Comparison of ENCODE assay signal across 24 cellular contexts in the genomic region with DNA sequence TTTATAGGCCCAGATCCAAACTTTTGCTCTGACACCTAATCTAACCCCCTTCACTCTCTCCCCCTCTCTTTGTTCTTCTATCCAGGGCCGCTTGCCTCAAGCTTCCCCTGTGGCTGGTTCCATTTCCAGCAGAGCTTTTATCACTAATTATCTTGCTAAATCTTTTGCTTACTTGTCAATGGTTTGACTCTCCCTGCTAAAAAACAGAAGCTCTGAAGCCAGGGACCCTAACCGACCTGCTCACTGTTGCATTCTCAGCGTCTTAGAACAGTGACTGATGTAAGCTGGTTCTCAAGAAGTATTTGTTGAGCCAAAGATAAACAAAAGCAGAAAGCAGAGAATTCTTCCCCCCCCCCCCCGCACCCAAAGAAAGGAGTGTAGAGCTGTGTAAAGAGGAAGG.
DNase-seq lines count a peak whose midpoint lies in the region; ATAC-seq and TF ChIP-seq lines count a peak whose summit lies in the region.
"Had no signal": no experiment of that assay in that cellular context is flagged by ENCODE, and none has a peak within 500 bp of the region (broad histone marks: within the 10 kb centered on the region; RNA-seq: fewer than 3 reads in every experiment).

No MANE protein-coding gene starts in this region.

- H3K4me1 ChIP-seq in HUES64 (ENCODE audit: insufficient read depth, low read length) (peaks cover 9% of the 10 kb centered on the region), endodermal cell (ENCODE audit: control insufficient read depth, insufficient read depth, low read length) (peaks cover 14% of the 10 kb centered on the region), mesodermal cell (ENCODE audit: control insufficient read depth, insufficient read depth, low read length, poor library complexity, severe bottlenecking) (no peaks in the 10 kb centered on the region), upper lobe of left lung (no peaks in the 10 kb centered on the region), breast epithelium (no peaks in the 10 kb centered on the region)
- H3K4me1 ChIP-seq: A549; BLaER1 treated with 17β-estradiol and CSF1 and Interleukin-3, amounts not matched to agents 10 nM and 100 nM; SJSA1 had no signal

- TF ChIP-seq CTCF in endodermal cell (conservative IDR thresholded peaks at IDR 0.05) (no peak), type B pancreatic cell (conservative IDR thresholded peaks at IDR 0.05) (no peak), upper lobe of left lung (IDR thresholded peaks at IDR 0.05) (no peak), breast epithelium (IDR thresholded peaks at IDR 0.05) (no peak)

- H3K27me3 ChIP-seq in HUES64 (ENCODE audit: insufficient read depth, low read length) (no peaks in the 10 kb centered on the region), endodermal cell (ENCODE audit: control insufficient read depth, insufficient read depth, low read length, poor library complexity, severe bottlenecking) (peaks cover 26% of the 10 kb centered on the region), upper lobe of left lung (no peaks in the 10 kb centered on the region), breast epithelium (no peaks in the 10 kb centered on the region)
- H3K27me3 ChIP-seq: BLaER1 treated with 17β-estradiol and CSF1 and Interleukin-3, amounts not matched to agents 10 nM and 100 nM; MG63; SJSA1 had no signal

- H3K9me3 Mint-ChIP-seq in endodermal cell: peaks cover 11% of the 10 kb centered on the region
- H3K9me3 Mint-ChIP-seq in type B pancreatic cell: no peaks in the 10 kb centered on the region

- DNase-seq in endodermal cell (peak; percentile 74), type B pancreatic cell (ENCODE audit: extremely low spot score, unreplicated experiment) (no peak), upper lobe of left lung (no peak), breast epithelium (ENCODE audit: low spot score in 2 of 2) (no peak), HCEC 1CT (no peak)
- DNase-seq: AML-193; CD4-positive, alpha-beta T cell; GDM1; IMR-90; KG1; MG63; NCI-H2029; NCI-H446; NCI-H524 treated with DMSO at 0.1 percent for 48 hours; NCI-H774; NK-92 treated with Interleukin-12 subunit alpha and Interleukin-12 subunit beta, amount 100 ng/mL, for 24 hours; PC-9; Right ventricle myocardium superior; RPMI8226 had no signal

- TF ChIP-seq POLR2A in upper lobe of left lung (IDR thresholded peaks at IDR 0.05) (no peak), breast epithelium (IDR thresholded peaks at IDR 0.05) (no peak)

- no peak for ATAC-seq in upper lobe of left lung (ENCODE audit: low FRiP score in 2 of 2)
- ATAC-seq: A549 had no signal

- H3K4me3 ChIP-seq in HUES64 (ENCODE audit: low read length): no peak overlapping the region
- no peak overlapping the region for H3K4me3 ChIP-seq in endodermal cell (ENCODE audit: low read length)
- H3K4me3 ChIP-seq in mesodermal cell (ENCODE audit: extremely low read depth, insufficient read depth, low read length, poor library complexity, severe bottlenecking): no peak overlapping the region
- H3K4me3 ChIP-seq in upper lobe of left lung: no peak overlapping the region
- no peak overlapping the region for H3K4me3 ChIP-seq in breast epithelium
- H3K4me3 ChIP-seq: A549; BLaER1 treated with 17β-estradiol and CSF1 and Interleukin-3, amounts not matched to agents 10 nM and 100 nM; MG63; PC-9; SJSA1 had no signal

- H3K4me3 Mint-ChIP-seq in endodermal cell: no peak overlapping the region
- no peak overlapping the region for H3K4me3 Mint-ChIP-seq in type B pancreatic cell
- H3K4me3 Mint-ChIP-seq: CD4-positive, alpha-beta T cell had no signal

- H3K27me3 Mint-ChIP-seq in endodermal cell (ENCODE audit: insufficient read depth) (peaks cover 10% of the 10 kb centered on the region), type B pancreatic cell (peaks cover 4% of the 10 kb centered on the region)

- peak overlapping the region; percentile 42 for H3K27ac Mint-ChIP-seq in endodermal cell
- H3K27ac Mint-ChIP-seq in type B pancreatic cell: peak overlapping the region; percentile 7
- H3K27ac Mint-ChIP-seq: CD4-positive, alpha-beta T cell had no signal

- H3K4me1 Mint-ChIP-seq in endodermal cell (peaks cover 29% of the 10 kb centered on the region), type B pancreatic cell (ENCODE audit: unreplicated experiment) (peaks cover 10% of the 10 kb centered on the region)

- no peak overlapping the region for H3K9ac ChIP-seq in HUES64 (ENCODE audit: low read depth, low read length)
- no peak overlapping the region for H3K9ac ChIP-seq in endodermal cell (ENCODE audit: extremely low read depth, low read length, poor library complexity, severe bottlenecking)
- H3K9ac ChIP-seq: BLaER1 treated with 17β-estradiol and CSF1 and Interleukin-3, amounts not matched to agents 10 nM and 100 nM had no signal

- H3K36me3 Mint-ChIP-seq in endodermal cell (ENCODE audit: low read depth) (no peaks in the 10 kb centered on the region), type B pancreatic cell (no peaks in the 10 kb centered on the region)

- H3K36me3 ChIP-seq in HUES64 (ENCODE audit: insufficient read depth, low read length) (no peaks in the 10 kb centered on the region), endodermal cell (ENCODE audit: control insufficient read depth, insufficient read depth, low read length) (no peaks in the 10 kb centered on the region), mesodermal cell (ENCODE audit: control insufficient read depth, insufficient read depth, low read length) (no peaks in the 10 kb centered on the region), upper lobe of left lung (no peaks in the 10 kb centered on the region), breast epithelium (no peaks in the 10 kb centered on the region)
- H3K36me3 ChIP-seq: BLaER1 treated with 17β-estradiol and CSF1 and Interleukin-3, amounts not matched to agents 10 nM and 100 nM; MG63; SJSA1 had no signal

- intact Hi-C loops in breast epithelium (cut with DNase I; ENCODE audit: low total_unique reads): loop anchor here (10.0 kb wide), 1 partner anchor 1617 kb away; no protein-coding TSS in a partner anchor

- WGBS in HUES64: 9% methylated on average over 3 of the region's 4 CpGs
- 16 to 17% methylated on average over 1 to 3 of the region's 4 CpGs for WGBS in endodermal cell (ENCODE audit: insufficient coverage in 1 of 2, insufficient read length in 1 of 2), 2 experiments
- WGBS in mesodermal cell (ENCODE audit: insufficient coverage in 2 of 2), 2 experiments: 23 to 30% methylated on average over 1 of the region's 4 CpGs
- 19 to 31% methylated on average over 4 of the region's 4 CpGs for WGBS in upper lobe of left lung, 2 donors

- TF ChIP-seq EP300 in upper lobe of left lung (IDR thresholded peaks at IDR 0.05): no peak

- no peaks in the 10 kb centered on the region for H3K9me3 ChIP-seq in HUES64 (ENCODE audit: insufficient read depth, low read depth, low read length)
- no peaks in the 10 kb centered on the region for H3K9me3 ChIP-seq in endodermal cell (ENCODE audit: control insufficient read depth, low read length)
- H3K9me3 ChIP-seq in mesodermal cell (ENCODE audit: control insufficient read depth, low read length): no peaks in the 10 kb centered on the region
- H3K9me3 ChIP-seq in upper lobe of left lung: no peaks in the 10 kb centered on the region
- H3K9me3 ChIP-seq in breast epithelium: peaks cover 0 to 2% of the 10 kb centered on the region in 2 donors
- H3K9me3 ChIP-seq: A549, MG63, SJSA1 had no signal

- H3K27ac ChIP-seq in HUES64 (ENCODE audit: low read depth, low read length) (peak overlapping the region; percentile 57; the same call in 1 of the 2 replicates), endodermal cell (ENCODE audit: low read depth, low read length) (no peak overlapping the region), mesodermal cell (ENCODE audit: low read depth, low read length, severe bottlenecking) (peak overlapping the region; percentile 79), upper lobe of left lung (no peak overlapping the region), breast epithelium (peak overlapping the region in 1 of 2 donors; percentile 30)
- H3K27ac ChIP-seq: A549; BLaER1 treated with 17β-estradiol and CSF1 and Interleukin-3, amounts not matched to agents 10 nM and 100 nM; PC-9; SJSA1 had no signal

Comparison
In these comparisons a context has a peak if more than half of its experiments do, and no peak if none do; other contexts are left out.
1. H3K27ac ChIP-seq: peak in HUES64 (single experiment) and mesodermal cell (single experiment); none in endodermal cell (single experiment) and upper lobe of left lung (0 of 4).